8 cellular contexts compared by ENCODE assay signal in the genomic region with DNA sequence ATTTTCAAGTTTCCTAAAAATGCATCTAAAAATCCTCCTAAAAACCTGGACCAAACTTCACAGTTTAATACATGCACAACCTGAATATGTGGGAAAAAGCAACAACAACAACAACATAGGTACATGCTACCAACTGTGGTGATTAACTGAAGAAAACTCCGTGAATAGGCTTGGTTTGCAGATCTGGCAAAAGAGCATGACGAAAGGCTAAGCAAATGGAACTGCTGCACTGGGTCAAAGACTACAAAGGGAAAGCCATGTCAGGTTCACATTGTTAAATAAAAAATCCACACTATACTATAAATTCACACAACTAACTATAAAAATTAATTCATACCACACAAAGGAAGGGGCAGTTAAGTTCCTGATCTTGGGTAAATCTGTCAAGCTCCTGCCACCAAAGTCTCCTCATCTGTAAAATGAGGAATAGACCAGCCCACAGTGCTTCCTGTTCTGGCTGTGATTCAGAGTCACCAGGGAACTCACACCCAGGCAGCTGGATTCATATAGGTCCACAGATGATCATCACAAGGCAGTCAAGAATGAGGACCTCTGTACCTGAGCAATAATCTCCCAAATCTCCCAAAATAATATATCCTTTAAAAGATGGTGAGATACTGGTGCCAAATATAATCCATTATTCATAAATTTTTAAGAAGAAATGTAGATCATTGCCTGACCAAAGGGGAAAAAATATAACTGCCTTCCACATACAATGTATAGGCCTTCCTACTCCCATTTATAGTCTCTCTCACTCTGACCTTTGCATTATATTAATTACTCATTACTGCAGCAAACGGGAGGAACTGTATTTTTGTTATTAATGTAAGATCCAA. TPM values are rescaled to one million over a fixed set of nuclear protein-coding genes. Genes with fewer than 3 reads are reported as not detected.
DNase-seq lines count a peak whose midpoint lies in the region; ATAC-seq and TF ChIP-seq lines count a peak whose summit lies in the region.

No MANE protein-coding gene starts in this region.

- CTCF ChIA-PET in MCF 10A (lab: Yijun Ruan, JAX) = interaction anchor here (0.6 to 1.5 kb wide), 4 partner anchors 22 to 227 kb away, joined by 3 to 5 read pairs (median 4); no protein-coding TSS in a partner anchor

- no peaks in the 10 kb centered on the region for H3K9me3 Mint-ChIP-seq in MCF 10A (ENCODE audit: unreplicated experiment)

- H3K36me3 ChIP-seq in breast epithelium (no peaks in the 10 kb centered on the region), upper lobe of right lung (no peaks in the 10 kb centered on the region), ovary (no peaks in the 10 kb centered on the region)

- TF ChIP-seq POLR2A in breast epithelium (IDR thresholded peaks at IDR 0.05) = no peak
- TF ChIP-seq POLR2A in ovary (IDR thresholded peaks at IDR 0.05) = no peak

- H3K4me1 ChIP-seq in breast epithelium (peaks cover 0 to 11% of the 10 kb centered on the region in 2 donors), upper lobe of right lung (peaks cover 59% of the 10 kb centered on the region), ovary (ENCODE audit: insufficient read depth) (peaks cover 7% of the 10 kb centered on the region)

- peaks cover 5% of the 10 kb centered on the region for H3K36me3 Mint-ChIP-seq in MCF 10A (ENCODE audit: insufficient read depth, unreplicated experiment)

- no peak overlapping the region for H3K4me3 ChIP-seq in breast epithelium
- H3K4me3 ChIP-seq in WI38 (ENCODE audit: low read depth, low read length) = peak overlapping the region; percentile 27
- no peak overlapping the region for H3K4me3 ChIP-seq in upper lobe of right lung
- H3K4me3 ChIP-seq in ovary = no peak overlapping the region

- TF ChIP-seq CTCF in MCF 10A (IDR thresholded peaks at IDR 0.05; ENCODE audit: unreplicated experiment) = no peak
- no peak for TF ChIP-seq CTCF in breast epithelium (IDR thresholded peaks at IDR 0.05)
- no peak for TF ChIP-seq CTCF in WI38 (IDR thresholded peaks at IDR 0.05; ENCODE audit: low read depth, low read length)
- no peak for TF ChIP-seq CTCF in upper lobe of right lung (IDR thresholded peaks at IDR 0.05)
- no peak for TF ChIP-seq CTCF in ovary (IDR thresholded peaks at IDR 0.05)

- no peaks in the 10 kb centered on the region for H3K9me3 ChIP-seq in breast epithelium
- H3K9me3 ChIP-seq in upper lobe of right lung = no peaks in the 10 kb centered on the region
- no peaks in the 10 kb centered on the region for H3K9me3 ChIP-seq in ovary

- no TSS peak for BruUV-seq in MCF 10A (replicated peaks; lab: Mats Ljungman, UMichigan)

- in situ Hi-C loops in G401 (cut with HindIII; ENCODE audit: low sequenced_read_pairs) = no loop called here

- ATAC-seq in left colon (peak; percentile 68), upper lobe of right lung (peak; percentile 86)

- H3K27ac ChIP-seq in breast epithelium (peak overlapping the region in 1 of 2 donors; percentile 65), upper lobe of right lung (peak overlapping the region; percentile 63), ovary (no peak overlapping the region)

- TF ChIP-seq EP300 in ovary (IDR thresholded peaks at IDR 0.05) = no peak

- H3K27me3 ChIP-seq in breast epithelium (no peaks in the 10 kb centered on the region), upper lobe of right lung (no peaks in the 10 kb centered on the region), ovary (no peaks in the 10 kb centered on the region)

- 49 to 89% (median 89%) methylated on average over 3 of the region's 3 CpGs for whole genome bisulfite sequencing in ovary, 3 donors

- H3K4me3 Mint-ChIP-seq in MCF 10A (ENCODE audit: unreplicated experiment) = no peak overlapping the region

- H3K27ac Mint-ChIP-seq in MCF 10A (ENCODE audit: low read depth, unreplicated experiment) = peak overlapping the region; percentile 79

- H3K4me1 Mint-ChIP-seq in MCF 10A (ENCODE audit: insufficient read depth, unreplicated experiment) = peaks cover 62% of the 10 kb centered on the region

- intact Hi-C loops in MCF 10A (cut with micrococcal nuclease) = no loop called here
- intact Hi-C loops in breast epithelium (cut with DNase I; ENCODE audit: low total_unique reads) = no loop called here
- intact Hi-C loops in left colon (cut with DNase I, micrococcal nuclease) = loop anchor here in 1 of 2 donors (10.0 kb wide), 1 partner anchor 59 kb away; no protein-coding TSS in a partner anchor
- intact Hi-C loops in upper lobe of right lung (cut with DNase I) = no loop called here
- intact Hi-C loops in ovary (cut with DNase I) = loop anchor here in 1 of 4 donors (10.0 kb wide), 1 partner anchor 59 kb away; no protein-coding TSS in a partner anchor

- DNase-seq in MCF 10A (ENCODE audit: unreplicated experiment) = peak; percentile 50
- DNase-seq in breast epithelium (ENCODE audit: low spot score in 2 of 2) = no peak
- peak in 1 of 2 donors; percentile 39 for DNase-seq in left colon
- DNase-seq in upper lobe of right lung = no peak
- DNase-seq in activated gamma-delta T cell (lab: John Stamatoyannopoulos, UW) = no peak
- no peak for DNase-seq in G401 (ENCODE audit: low spot score)
- no peak for DNase-seq in ovary

- POLR2A ChIA-PET in MCF 10A (lab: Yijun Ruan, JAX) = interaction anchor here (0.6 to 10.8 kb wide), 7 partner anchors 8 to 162 kb away, joined by 3 to 151 read pairs (median 6); partner anchors contain the start of gene ISCU

- no peaks in the 10 kb centered on the region for H3K27me3 Mint-ChIP-seq in MCF 10A (ENCODE audit: insufficient read depth, unreplicated experiment)

RNA-seq across cellular contexts. Expression of gene CORO1C, which starts 7.0 kb away (rescaled TPM):
- total RNA-seq in MCF 10A (2022) (130 and 141 TPM in 2 replicates), breast epithelium (100 to 1,000 TPM; 121 to 155 (median 149) TPM), left colon (100 to 1,000 TPM in 1 of 2 donors, 10 to 100 TPM in 1; 85.6 to 128 TPM), upper lobe of right lung (257 TPM), ovary (100 to 1,000 TPM in 5 of 7 donors, 10 to 100 TPM in 2; 58.7 to 143 (median 113) TPM)
- 102 and 177 TPM in 2 replicates for total RNA-seq in G401 (2014; rRNA removed; shearing (Covaris generic))
- polyA plus RNA-seq in ovary = 100 to 1,000 TPM in 1 of 2 donors, 10 to 100 TPM in 1; 35.1 to 122 TPM
